Comparison of ENCODE assay signal across 1 cellular context in the genomic region with DNA sequence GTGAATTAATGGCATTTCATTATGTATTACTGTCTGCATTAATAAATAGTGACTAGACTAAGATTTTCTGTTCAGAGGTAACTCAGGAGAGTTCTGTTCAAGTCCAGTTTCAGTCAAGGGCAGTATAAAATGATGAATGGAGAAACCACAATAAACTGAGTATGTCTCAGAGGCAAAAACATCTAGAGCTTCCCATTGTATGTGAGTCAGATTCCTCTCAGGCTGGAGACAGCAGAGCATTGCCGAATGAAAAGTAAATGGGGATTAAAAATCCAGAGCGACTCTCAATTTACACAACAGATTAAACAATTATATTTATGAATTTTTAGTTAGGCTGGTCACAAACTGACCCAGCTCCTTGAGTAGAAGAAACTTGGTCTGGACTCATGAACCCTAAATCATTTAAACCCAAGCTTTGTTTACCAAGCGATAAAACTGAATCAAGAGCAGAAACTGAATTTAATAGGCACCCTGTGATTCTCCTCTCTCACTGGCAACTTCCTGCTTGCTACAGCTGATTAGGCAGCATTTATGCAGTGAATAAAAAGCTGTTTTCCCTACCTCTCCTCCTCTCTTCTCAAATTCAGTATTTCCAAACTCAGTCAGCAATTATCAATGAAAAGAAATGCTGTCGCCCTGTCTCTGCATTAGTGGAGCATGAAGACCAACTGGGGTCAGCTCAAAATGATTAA.
TF ChIP-seq lines count a peak whose summit lies in the region.

No MANE protein-coding gene starts in this region.

TF ChIP-seq in GM23338, 12 proteins besides CTCF, POLR2A, EP300 and RAD21 (continued from another document):
- TF ChIP-seq, protein P1, sequence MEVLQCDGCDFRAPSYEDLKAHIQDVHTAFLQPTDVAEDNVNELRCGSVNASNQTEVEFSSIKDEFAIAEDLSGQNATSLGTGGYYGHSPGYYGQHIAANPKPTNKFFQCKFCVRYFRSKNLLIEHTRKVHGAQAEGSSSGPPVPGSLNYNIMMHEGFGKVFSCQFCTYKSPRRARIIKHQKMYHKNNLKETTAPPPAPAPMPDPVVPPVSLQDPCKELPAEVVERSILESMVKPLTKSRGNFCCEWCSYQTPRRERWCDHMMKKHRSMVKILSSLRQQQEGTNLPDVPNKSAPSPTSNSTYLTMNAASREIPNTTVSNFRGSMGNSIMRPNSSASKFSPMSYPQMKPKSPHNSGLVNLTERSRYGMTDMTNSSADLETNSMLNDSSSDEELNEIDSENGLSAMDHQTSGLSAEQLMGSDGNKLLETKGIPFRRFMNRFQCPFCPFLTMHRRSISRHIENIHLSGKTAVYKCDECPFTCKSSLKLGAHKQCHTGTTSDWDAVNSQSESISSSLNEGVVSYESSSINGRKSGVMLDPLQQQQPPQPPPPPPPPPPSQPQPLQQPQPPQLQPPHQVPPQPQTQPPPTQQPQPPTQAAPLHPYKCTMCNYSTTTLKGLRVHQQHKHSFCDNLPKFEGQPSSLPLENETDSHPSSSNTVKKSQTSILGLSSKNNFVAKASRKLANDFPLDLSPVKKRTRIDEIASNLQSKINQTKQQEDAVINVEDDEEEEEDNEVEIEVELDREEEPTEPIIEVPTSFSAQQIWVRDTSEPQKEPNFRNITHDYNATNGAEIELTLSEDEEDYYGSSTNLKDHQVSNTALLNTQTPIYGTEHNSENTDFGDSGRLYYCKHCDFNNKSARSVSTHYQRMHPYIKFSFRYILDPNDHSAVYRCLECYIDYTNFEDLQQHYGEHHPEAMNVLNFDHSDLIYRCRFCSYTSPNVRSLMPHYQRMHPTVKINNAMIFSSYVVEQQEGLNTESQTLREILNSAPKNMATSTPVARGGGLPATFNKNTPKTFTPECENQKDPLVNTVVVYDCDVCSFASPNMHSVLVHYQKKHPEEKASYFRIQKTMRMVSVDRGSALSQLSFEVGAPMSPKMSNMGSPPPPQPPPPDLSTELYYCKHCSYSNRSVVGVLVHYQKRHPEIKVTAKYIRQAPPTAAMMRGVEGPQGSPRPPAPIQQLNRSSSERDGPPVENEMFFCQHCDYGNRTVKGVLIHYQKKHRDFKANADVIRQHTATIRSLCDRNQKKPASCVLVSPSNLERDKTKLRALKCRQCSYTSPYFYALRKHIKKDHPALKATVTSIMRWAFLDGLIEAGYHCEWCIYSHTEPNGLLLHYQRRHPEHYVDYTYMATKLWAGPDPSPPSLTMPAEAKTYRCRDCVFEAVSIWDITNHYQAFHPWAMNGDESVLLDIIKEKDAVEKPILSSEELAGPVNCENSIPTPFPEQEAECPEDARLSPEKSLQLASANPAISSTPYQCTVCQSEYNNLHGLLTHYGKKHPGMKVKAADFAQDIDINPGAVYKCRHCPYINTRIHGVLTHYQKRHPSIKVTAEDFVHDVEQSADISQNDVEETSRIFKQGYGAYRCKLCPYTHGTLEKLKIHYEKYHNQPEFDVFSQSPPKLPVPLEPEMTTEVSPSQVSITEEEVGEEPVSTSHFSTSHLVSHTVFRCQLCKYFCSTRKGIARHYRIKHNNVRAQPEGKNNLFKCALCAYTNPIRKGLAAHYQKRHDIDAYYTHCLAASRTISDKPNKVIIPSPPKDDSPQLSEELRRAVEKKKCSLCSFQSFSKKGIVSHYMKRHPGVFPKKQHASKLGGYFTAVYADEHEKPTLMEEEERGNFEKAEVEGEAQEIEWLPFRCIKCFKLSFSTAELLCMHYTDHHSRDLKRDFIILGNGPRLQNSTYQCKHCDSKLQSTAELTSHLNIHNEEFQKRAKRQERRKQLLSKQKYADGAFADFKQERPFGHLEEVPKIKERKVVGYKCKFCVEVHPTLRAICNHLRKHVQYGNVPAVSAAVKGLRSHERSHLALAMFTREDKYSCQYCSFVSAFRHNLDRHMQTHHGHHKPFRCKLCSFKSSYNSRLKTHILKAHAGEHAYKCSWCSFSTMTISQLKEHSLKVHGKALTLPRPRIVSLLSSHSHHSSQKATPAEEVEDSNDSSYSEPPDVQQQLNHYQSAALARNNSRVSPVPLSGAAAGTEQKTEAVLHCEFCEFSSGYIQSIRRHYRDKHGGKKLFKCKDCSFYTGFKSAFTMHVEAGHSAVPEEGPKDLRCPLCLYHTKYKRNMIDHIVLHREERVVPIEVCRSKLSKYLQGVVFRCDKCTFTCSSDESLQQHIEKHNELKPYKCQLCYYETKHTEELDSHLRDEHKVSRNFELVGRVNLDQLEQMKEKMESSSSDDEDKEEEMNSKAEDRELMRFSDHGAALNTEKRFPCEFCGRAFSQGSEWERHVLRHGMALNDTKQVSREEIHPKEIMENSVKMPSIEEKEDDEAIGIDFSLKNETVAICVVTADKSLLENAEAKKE (CRISPR knock-in tag; IDR thresholded peaks at IDR 0.05), result no peak
- TF ChIP-seq, protein P2, sequence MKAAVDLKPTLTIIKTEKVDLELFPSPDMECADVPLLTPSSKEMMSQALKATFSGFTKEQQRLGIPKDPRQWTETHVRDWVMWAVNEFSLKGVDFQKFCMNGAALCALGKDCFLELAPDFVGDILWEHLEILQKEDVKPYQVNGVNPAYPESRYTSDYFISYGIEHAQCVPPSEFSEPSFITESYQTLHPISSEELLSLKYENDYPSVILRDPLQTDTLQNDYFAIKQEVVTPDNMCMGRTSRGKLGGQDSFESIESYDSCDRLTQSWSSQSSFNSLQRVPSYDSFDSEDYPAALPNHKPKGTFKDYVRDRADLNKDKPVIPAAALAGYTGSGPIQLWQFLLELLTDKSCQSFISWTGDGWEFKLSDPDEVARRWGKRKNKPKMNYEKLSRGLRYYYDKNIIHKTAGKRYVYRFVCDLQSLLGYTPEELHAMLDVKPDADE (IDR thresholded peaks at IDR 0.05), result no peak
- TF ChIP-seq EZH2phosphoT487 (IDR thresholded peaks at IDR 0.05; ENCODE audit: unreplicated experiment) (no peak), STAT1 (IDR thresholded peaks at IDR 0.05; ENCODE audit: unreplicated experiment) (no peak)
TF ChIP-seq in GM23338: peak in this region for 0.
